ENCODE assay signal across 18 cellular contexts in the genomic region with DNA sequence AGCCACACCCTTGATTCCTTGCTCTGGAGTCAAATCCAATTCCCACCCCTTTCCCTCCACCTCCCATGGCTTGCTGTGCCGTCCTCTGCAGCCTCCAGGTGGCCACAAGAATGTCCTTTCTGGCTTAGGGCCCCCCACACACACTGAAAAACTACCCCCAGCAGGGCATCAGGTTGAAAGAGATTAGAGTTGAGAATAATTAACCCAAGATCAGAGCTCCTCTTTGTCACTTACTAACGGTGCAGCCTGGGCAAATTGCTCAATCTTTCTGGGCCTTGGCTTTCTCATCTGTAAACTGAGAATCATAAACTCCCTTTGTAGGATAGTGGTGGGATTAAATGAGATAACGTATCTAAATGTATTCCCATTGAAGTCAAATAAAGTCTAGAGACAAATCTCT.
DNase-seq lines count a peak whose midpoint lies in the region; ATAC-seq and TF ChIP-seq lines count a peak whose summit lies in the region.
"Had no signal": no experiment of that assay in that cellular context is flagged by ENCODE, and none has a peak within 500 bp of the region (broad histone marks: within the 10 kb centered on the region; RNA-seq: fewer than 3 reads in every experiment).

No MANE protein-coding gene starts in this region.

- H3K36me3 Mint-ChIP-seq in WTC11, result no peaks in the 10 kb centered on the region

- no peak overlapping the region for H3K4me3 Mint-ChIP-seq in WTC11
- H3K4me3 Mint-ChIP-seq: B cell; CD4-positive, alpha-beta T cell had no signal

- H3K36me3 ChIP-seq in H7 (replicated peaks; ENCODE audit: control insufficient read depth, insufficient read depth, low read length), result no peaks in the 10 kb centered on the region
- H3K36me3 ChIP-seq in kidney epithelial cell (ENCODE audit: control insufficient read depth, insufficient read depth, low read length), result no peaks in the 10 kb centered on the region

- DNase-seq in H7 (peak; percentile 29), WTC11 (ENCODE audit: low spot score) (no peak), kidney epithelial cell (ENCODE audit: low read depth) (peak; percentile 16), renal cortical epithelial cell (ENCODE audit: low read depth) (peak; percentile 52), GM13977 (ENCODE audit: low spot score) (no peak)
- DNase-seq: CD4-positive, alpha-beta T cell; DMS79 treated with DMSO at 0.1 percent for 48 hours; GDM1; MM.1S; NCI-H1417; NCI-H2029; NCI-H2171 treated with DMSO at 0.1 percent for 48 hours; Right ventricle myocardium superior had no signal

- POLR2A ChIA-PET in WTC11 (lab: Charles Lee), result no interaction called here

- 0 out of 2 replicates have a peak, but pooled peaks cover 9% of the 10 kb centered on the region for H3K4me1 Mint-ChIP-seq in WTC11

- CTCF ChIA-PET in WTC11 (lab: Charles Lee), result interaction anchor here (0.6 to 1.0 kb wide), 2 partner anchors 47 to 61 kb away, joined by 3 read pairs; no protein-coding TSS in a partner anchor

- in situ Hi-C loops in GM13977 (cut with MboI; ENCODE audit: low pct_unique_long_range_greater_than_20kb, low sequenced_read_pairs, unreplicated experiment), result no loop called here

- peaks cover 7% of the 10 kb centered on the region for H3K9me3 Mint-ChIP-seq in WTC11
- H3K9me3 Mint-ChIP-seq: CD4-positive, alpha-beta T cell had no signal

- peaks cover 5% of the 10 kb centered on the region for H3K27me3 Mint-ChIP-seq in WTC11 (ENCODE audit: low read depth)

- peak; percentile 74 for ATAC-seq in WTC11
- ATAC-seq in HG02642 (IDR thresholded peaks at IDR 0.05; ENCODE audit: poor library complexity, unreplicated experiment), result no peak
- no peak for ATAC-seq in HG03354 (IDR thresholded peaks at IDR 0.05; ENCODE audit: poor library complexity, severe bottlenecking, unreplicated experiment)
- ATAC-seq: Panc1, SK-N-SH treated with all-trans-retinoic acid at 6 μM for 48 hours had no signal

- no peaks in the 10 kb centered on the region; the same call in 1 of the 2 replicates for H3K27me3 ChIP-seq in H7 (ENCODE audit: control insufficient read depth, insufficient read depth, low read length)
- H3K27me3 ChIP-seq in kidney epithelial cell (ENCODE audit: control insufficient read depth, insufficient read depth, low read length), result no peaks in the 10 kb centered on the region

- H3K27ac Mint-ChIP-seq in WTC11, result no peak overlapping the region
- H3K27ac Mint-ChIP-seq: B cell; CD4-positive, alpha-beta T cell had no signal

- H3K4me3 ChIP-seq in H7 (ENCODE audit: insufficient read depth, low read depth, low read length), result no peak overlapping the region
- no peak overlapping the region for H3K4me3 ChIP-seq in kidney epithelial cell (ENCODE audit: low read depth, low read length)

- TF ChIP-seq CTCF in WTC11 (IDR thresholded peaks at IDR 0.05) (no peak), kidney epithelial cell (IDR thresholded peaks at IDR 0.05; ENCODE audit: insufficient read depth, low read length, poor library complexity, severe bottlenecking) (no peak), GM13977 (IDR thresholded peaks at IDR 0.05; ENCODE audit: extremely low read depth, insufficient read depth, missing control alignments) (no peak)

TF ChIP-seq in WTC11, 78 proteins besides CTCF, POLR2A, EP300 and RAD21:
- TF ChIP-seq TEAD1 (CRISPR knock-in tag; IDR thresholded peaks at IDR 0.05), result no peak
- TF ChIP-seq SP1 (CRISPR knock-in tag; conservative IDR thresholded peaks at IDR 0.05), result no peak
- TF ChIP-seq ZNF317 (CRISPR knock-in tag; IDR thresholded peaks at IDR 0.05; ENCODE audit: borderline replicate concordance, low read depth), result no peak
- TF ChIP-seq, protein P1, sequence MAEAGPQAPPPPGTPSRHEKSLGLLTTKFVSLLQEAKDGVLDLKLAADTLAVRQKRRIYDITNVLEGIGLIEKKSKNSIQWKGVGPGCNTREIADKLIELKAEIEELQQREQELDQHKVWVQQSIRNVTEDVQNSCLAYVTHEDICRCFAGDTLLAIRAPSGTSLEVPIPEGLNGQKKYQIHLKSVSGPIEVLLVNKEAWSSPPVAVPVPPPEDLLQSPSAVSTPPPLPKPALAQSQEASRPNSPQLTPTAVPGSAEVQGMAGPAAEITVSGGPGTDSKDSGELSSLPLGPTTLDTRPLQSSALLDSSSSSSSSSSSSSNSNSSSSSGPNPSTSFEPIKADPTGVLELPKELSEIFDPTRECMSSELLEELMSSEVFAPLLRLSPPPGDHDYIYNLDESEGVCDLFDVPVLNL (CRISPR knock-in tag; IDR thresholded peaks at IDR 0.05; ENCODE audit: borderline replicate concordance, low read depth), result no peak
- TF ChIP-seq, protein P2, sequence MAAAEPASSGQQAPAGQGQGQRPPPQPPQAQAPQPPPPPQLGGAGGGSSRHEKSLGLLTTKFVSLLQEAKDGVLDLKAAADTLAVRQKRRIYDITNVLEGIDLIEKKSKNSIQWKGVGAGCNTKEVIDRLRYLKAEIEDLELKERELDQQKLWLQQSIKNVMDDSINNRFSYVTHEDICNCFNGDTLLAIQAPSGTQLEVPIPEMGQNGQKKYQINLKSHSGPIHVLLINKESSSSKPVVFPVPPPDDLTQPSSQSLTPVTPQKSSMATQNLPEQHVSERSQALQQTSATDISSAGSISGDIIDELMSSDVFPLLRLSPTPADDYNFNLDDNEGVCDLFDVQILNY (CRISPR knock-in tag; IDR thresholded peaks at IDR 0.05), result no peak

Comparison
In these comparisons a context has a peak if more than half of its experiments do, and no peak if none do; other contexts are left out.
1. DNase-seq: peak in H7 (single experiment), kidney epithelial cell (single experiment) and renal cortical epithelial cell (single experiment); none in WTC11 (single experiment) and GM13977 (single experiment).